In genomic region chr11:76208829-76209670, GRCh38 we compare ENCODE assay signal across 8 cellular contexts. TPM values are rescaled to one million over a fixed set of nuclear protein-coding genes. Genes with fewer than 3 reads are reported as not detected.
DNase-seq lines count a peak whose midpoint lies in the region; ATAC-seq, FAIRE-seq and TF ChIP-seq lines count a peak whose summit lies in the region.

No MANE protein-coding gene starts in this region.

- H3K18ac ChIP-seq in H1 (ENCODE audit: extremely low read depth, low read length) = no peak overlapping the region

- no peak overlapping the region for H4K91ac ChIP-seq in H1 (replicated peaks; ENCODE audit: insufficient read length, low read length)

- CTCF ChIA-PET in activated CD8-positive, alpha-beta T cell treated with anti-CD3 and anti-CD28 coated beads for 36 hours (lab: Charles Lee) = interaction anchor here (0.5 to 6.5 kb wide), 51 partner anchors 11 to 657 kb away, joined by 3 to 214 read pairs (median 8); partner anchors contain the start of genes EMSY and GVQW3
- CTCF ChIA-PET in H1 (lab: Charles Lee; ENCODE audit: partially characterized antibody) = interaction anchor here (0.7 to 9.1 kb wide), 45 partner anchors 9 to 849 kb away, joined by 3 to 252 read pairs (median 8); partner anchors contain the start of gene EMSY

- intact Hi-C loops in activated CD8-positive, alpha-beta T cell treated with anti-CD3 and anti-CD28 coated beads for 36 hours (cut with micrococcal nuclease) = no loop called here

- H2BK120ac ChIP-seq in H1 (replicated peaks; ENCODE audit: low read depth, low read length) = no peak overlapping the region

- H3K4me1 ChIP-seq in GM23338 (ENCODE audit: insufficient read depth) (peaks cover 25% of the 10 kb centered on the region; the same call in 1 of the 2 replicates), H1 (replicated peaks in 1 of 4; ENCODE audit: control insufficient read depth in 3 of 4, insufficient read depth in 4 of 4, low read length in 3 of 4) (peaks cover 7 to 43% (median 20%) of the 10 kb centered on the region in 4 experiments), mesodermal cell (ENCODE audit: control insufficient read depth, insufficient read depth, low read length, poor library complexity, severe bottlenecking) (peaks cover 15% of the 10 kb centered on the region)

- peaks cover 92% of the 10 kb centered on the region for H3K27me3 ChIP-seq in GM23338 (ENCODE audit: insufficient read depth)
- peaks cover 77 to 94% (median 85%) of the 10 kb centered on the region in 4 experiments for H3K27me3 ChIP-seq in H1 (replicated peaks in 1 of 4; ENCODE audit: control insufficient read depth in 3 of 4, extremely low read depth in 1 of 4, insufficient read depth in 3 of 4, low read length in 3 of 4)

- no peak overlapping the region for H3K56ac ChIP-seq in H1 (replicated peaks; ENCODE audit: insufficient read length, low read depth, low read length)

- no peak overlapping the region for H3K27ac Mint-ChIP-seq in GM23338
- no peak overlapping the region for H3K27ac Mint-ChIP-seq in activated CD8-positive, alpha-beta T cell treated with anti-CD3 and anti-CD28 coated beads for 36 hours

- H3K4me3 ChIP-seq in GM23338 (peak overlapping the region; percentile 72), H1 (ENCODE audit: extremely low read depth in 1 of 4, insufficient read depth in 2 of 4, low read depth in 3 of 4, low read length in 4 of 4) (peak overlapping the region; percentile 30 to 62 (median 56)), mesodermal cell (ENCODE audit: extremely low read depth, insufficient read depth, low read length, poor library complexity, severe bottlenecking) (peak overlapping the region; percentile 58)

- no peak overlapping the region for H3K27ac ChIP-seq in GM23338 (ENCODE audit: low read depth)
- H3K27ac ChIP-seq in H1 (ENCODE audit: low read depth, low read length) = no peak overlapping the region
- no peak overlapping the region for H3K27ac ChIP-seq in mesodermal cell (ENCODE audit: low read depth, low read length, severe bottlenecking)

- H3F3A ChIP-seq in GM23338 (replicated peaks; ENCODE audit: low read depth) = no peaks in the 10 kb centered on the region

- POLR2A ChIA-PET in activated CD8-positive, alpha-beta T cell treated with anti-CD3 and anti-CD28 coated beads for 36 hours (lab: Charles Lee) = interaction anchor here (0.7 to 5.9 kb wide), 4 partner anchors 23 to 322 kb away, joined by 3 to 39 read pairs (median 4); no protein-coding TSS in a partner anchor
- POLR2A ChIA-PET in H1 (lab: Charles Lee; ENCODE audit: partially characterized antibody) = interaction anchor here (0.7 to 7.2 kb wide), 6 partner anchors 14 to 109 kb away, joined by 3 to 39 read pairs (median 4); no protein-coding TSS in a partner anchor

- H2AK5ac ChIP-seq in H1 (ENCODE audit: low read depth, low read length) = no peak overlapping the region

- H2BK5ac ChIP-seq in H1 (ENCODE audit: low read depth, low read length) = no peak overlapping the region

- peak overlapping the region; percentile 70 for H3K4me3 Mint-ChIP-seq in GM23338
- peak overlapping the region; percentile 69 for H3K4me3 Mint-ChIP-seq in activated CD8-positive, alpha-beta T cell treated with anti-CD3 and anti-CD28 coated beads for 36 hours

- H3K79me1 ChIP-seq in H1 (ENCODE audit: low read depth, low read length) = no peaks in the 10 kb centered on the region

- H3K4me2 ChIP-seq in GM23338 = peak overlapping the region; percentile 96
- H3K4me2 ChIP-seq in H1 (ENCODE audit: insufficient read depth in 1 of 2, low read depth in 2 of 2, low read length in 2 of 2) = peak overlapping the region; percentile 75 to 89

- peak; percentile 36 to 56; a peak in 3 of 4 replicates for TF ChIP-seq RAD21 in H1 (IDR thresholded peaks at IDR 0.05 in 1 of 2, conservative IDR thresholded peaks at IDR 0.05 in 1 of 2; ENCODE audit: low read depth in 2 of 2, low read length in 2 of 2)

- DNase-seq in Ammon's horn (ENCODE audit: low spot score) = peak; percentile 46
- DNase-seq in GM23338 (ENCODE audit: low spot score) = peak; percentile 89
- peak; percentile 56 for DNase-seq in NCI-H526 treated with DMSO at 0.1 percent for 48 hours (lab: John Stamatoyannopoulos, UW)
- DNase-seq in activated CD8-positive, alpha-beta T cell treated with anti-CD3 and anti-CD28 coated beads for 36 hours = peak; percentile 82
- peak in 1 of 2 experiments; percentile 93 for DNase-seq in H1 (ENCODE audit: low read depth in 1 of 2, low spot score in 2 of 2)
- DNase-seq in stimulated activated CD8-positive, alpha-beta memory T cell treated with anti-CD3 and anti-CD28 coated beads, Interleukin-15, amount 100 ng/mL, for 24 hours (ENCODE audit: low read depth) = peak; percentile 71

- H3K23me2 ChIP-seq in H1 (ENCODE audit: low read depth, low read length) = peaks cover 32% of the 10 kb centered on the region; the same call in 1 of the 2 replicates

- H3K14ac ChIP-seq in H1 (ENCODE audit: insufficient read length) = no peak overlapping the region

- H3K9me3 Mint-ChIP-seq in GM23338 = no peaks in the 10 kb centered on the region; the same call in 2 of the 3 replicates
- H3K9me3 Mint-ChIP-seq in activated CD8-positive, alpha-beta T cell treated with anti-CD3 and anti-CD28 coated beads for 36 hours = no peaks in the 10 kb centered on the region

- peaks cover 85% of the 10 kb centered on the region for H3K27me3 Mint-ChIP-seq in GM23338 (ENCODE audit: insufficient read depth, low read depth, poor library complexity)
- peaks cover 52% of the 10 kb centered on the region for H3K27me3 Mint-ChIP-seq in activated CD8-positive, alpha-beta T cell treated with anti-CD3 and anti-CD28 coated beads for 36 hours

- H2BK12ac ChIP-seq in H1 (ENCODE audit: low read depth, low read length) = no peak overlapping the region

- no peak overlapping the region for H4K5ac ChIP-seq in H1 (ENCODE audit: insufficient read length, low read depth, low read length)

- no peaks in the 10 kb centered on the region for H3K36me3 Mint-ChIP-seq in GM23338 (ENCODE audit: low read depth)
- H3K36me3 Mint-ChIP-seq in activated CD8-positive, alpha-beta T cell treated with anti-CD3 and anti-CD28 coated beads for 36 hours (ENCODE audit: low read depth) = no peaks in the 10 kb centered on the region

- H3K23ac ChIP-seq in H1 (ENCODE audit: insufficient read length) = no peak overlapping the region

- H3K79me2 ChIP-seq in GM23338 (replicated peaks; ENCODE audit: insufficient read depth) = no peaks in the 10 kb centered on the region
- no peaks in the 10 kb centered on the region for H3K79me2 ChIP-seq in H1 (ENCODE audit: control insufficient read depth in 1 of 2, insufficient read depth in 2 of 2, low read length in 2 of 2)

- H4K20me1 ChIP-seq in GM23338 (replicated peaks; ENCODE audit: insufficient read depth) (peaks cover 2% of the 10 kb centered on the region; the same call in 1 of the 2 replicates), H1 (replicated peaks in 1 of 2; ENCODE audit: control insufficient read depth in 1 of 2, insufficient read depth in 2 of 2, low read length in 2 of 2) (peaks cover 8 to 11% of the 10 kb centered on the region in 2 experiments)

- WGBS in H1 (ENCODE audit: extremely low coverage in 1 of 2, insufficient coverage in 1 of 2, insufficient read length in 1 of 2, insufficient replicate concordance in 2 of 2, low coverage in 1 of 2, low lambda C conversion rate in 2 of 2, missing lambda C conversion rate in 1 of 2), 2 experiments = 4% methylated on average over 72 of the region's 94 CpGs; no CpG with 5 or more reads in 1 of the 2 experiments
- WGBS in mesodermal cell (ENCODE audit: insufficient coverage in 2 of 2), 2 experiments = 0 to 1% methylated on average over 76 to 79 of the region's 94 CpGs

- no peak for FAIRE-seq in H1 (lab: Jason Lieb, UNC)

- no peak for TF ChIP-seq POLR2A in H1 (IDR thresholded peaks at IDR 0.05; ENCODE audit: control extremely low read depth in 1 of 2, low read depth in 2 of 2, low read length in 2 of 2)

- peak; percentile 77 to 83 for TF ChIP-seq CTCF in GM23338 (conservative IDR thresholded peaks at IDR 0.05; ENCODE audit: low read depth in 2 of 2)
- TF ChIP-seq CTCF in activated CD8-positive, alpha-beta T cell treated with anti-CD3 and anti-CD28 coated beads for 36 hours (IDR thresholded peaks at IDR 0.05) = peak; percentile 94
- peak; percentile 76 to 80 (median 79) for TF ChIP-seq CTCF in H1 (IDR thresholded peaks at IDR 0.05; ENCODE audit: control extremely low read depth in 1 of 3, insufficient read depth in 1 of 3, low read depth in 1 of 3, low read length in 3 of 3)

- no peak overlapping the region for H2BK15ac ChIP-seq in H1 (ENCODE audit: low read length)

- H3K36me3 ChIP-seq in GM23338 (ENCODE audit: insufficient read depth) (no peaks in the 10 kb centered on the region), H1 (ENCODE audit: control insufficient read depth in 2 of 4, insufficient read depth in 4 of 4, low read length in 3 of 4) (peaks cover 0 to 9% (median 0%) of the 10 kb centered on the region in 4 experiments; a peak in 1 of 8 replicates), mesodermal cell (ENCODE audit: control insufficient read depth, insufficient read depth, low read length) (no peaks in the 10 kb centered on the region)

- no peak for TF ChIP-seq EP300 in H1 (IDR thresholded peaks at IDR 0.05; ENCODE audit: borderline replicate concordance in 1 of 2, low read depth in 2 of 2, low read length in 2 of 2)

- no peak overlapping the region for H2BK20ac ChIP-seq in H1 (ENCODE audit: low read length)

- no peak overlapping the region; the same call in none of the 2 replicates for H4K8ac ChIP-seq in H1 (ENCODE audit: extremely low read depth, insufficient read depth, low read length)

- peak; percentile 28 for ATAC-seq in GM23338
- ATAC-seq in activated CD8-positive, alpha-beta T cell treated with anti-CD3 and anti-CD28 coated beads for 36 hours = peak; percentile 71
- ATAC-seq in HG02970 (IDR thresholded peaks at IDR 0.05; ENCODE audit: low FRiP score, unreplicated experiment) = no peak

- H2AFZ ChIP-seq in GM23338 (peak overlapping the region; percentile 98), H1 (ENCODE audit: low read length) (no peak overlapping the region)

- H3K9ac ChIP-seq in H1 (replicated peaks in 1 of 4; ENCODE audit: extremely low read depth in 1 of 4, low read depth in 3 of 4, low read length in 3 of 4) = peak overlapping the region in 1 of 4 experiments; percentile 58; a peak in 1 of 7 replicates

- no peaks in the 10 kb centered on the region for H3K9me2 ChIP-seq in GM23338 (ENCODE audit: insufficient read depth)

- H3K4ac ChIP-seq in H1 (replicated peaks; ENCODE audit: insufficient read length, low read depth, low read length) = no peak overlapping the region

- no peaks in the 10 kb centered on the region; a peak in 1 of 4 replicates for H3K9me3 ChIP-seq in H1 (ENCODE audit: insufficient read depth in 2 of 2, low read depth in 1 of 2, low read length in 1 of 2)
- no peaks in the 10 kb centered on the region for H3K9me3 ChIP-seq in mesodermal cell (ENCODE audit: control insufficient read depth, low read length)

- H3K4me1 Mint-ChIP-seq in GM23338 = peaks cover 27% of the 10 kb centered on the region
- H3K4me1 Mint-ChIP-seq in activated CD8-positive, alpha-beta T cell treated with anti-CD3 and anti-CD28 coated beads for 36 hours (ENCODE audit: low read depth) = peaks cover 11% of the 10 kb centered on the region

RNA-seq across cellular contexts. Expression of gene WNT11, which starts 2.7 kb away (rescaled TPM):
- 0.56 and 3.0 TPM in 2 replicates for total RNA-seq in GM23338 (2014; rRNA removed; shearing (Covaris generic))
- polyA plus RNA-seq in GM23338 (2016; fragmentation: Nextera tagmentation; extraction: Ambion mirVana) (0.44 TPM in 1 of 2 replicates, not detected in the other), H1 (2011; rRNA removed) (0.11 and 0.22 TPM in 2 replicates)
- under 1 TPM; 0.32 to 0.43 TPM for total RNA-seq in activated CD8-positive, alpha-beta T cell treated with anti-CD3 and anti-CD28 coated beads for 36 hours
- 0.45 TPM in 1 of 2 replicates, not detected in the other for total RNA-seq in H1 (2021; fragmentation: NEBNext Ultra II Directional; extraction: Animal tissue kit (Norgen Biotek cat#: 25700))
- 0.16 TPM for polyA plus RNA-seq in H1 (2011; cell fraction: cytosol; rRNA removed)
- polyA plus RNA-seq in H1 (2011; cell fraction: nucleus; rRNA removed) = 0.14 TPM
- 0.08 to 0.16 TPM (median 0.09 TPM) in 3 of 4 replicates, not detected in the other for polyA plus RNA-seq in H1 (2012, experiment 1 of 2)
- not detected for polyA plus RNA-seq in H1 (2012, experiment 2 of 2)
- 0.10 TPM for polyA plus RNA-seq in H1 (2013, experiment 1 of 2)
- polyA plus RNA-seq in H1 (2013, experiment 2 of 2) = 0.15 TPM
- not detected in 2 replicates for polyA minus RNA-seq in H1 (2011; rRNA and poly(A)+ RNA removed)
- polyA minus RNA-seq in H1 (2011; cell fraction: cytosol; rRNA and poly(A)+ RNA removed) = not detected
- not detected for polyA minus RNA-seq in H1 (2011; cell fraction: nucleus; rRNA and poly(A)+ RNA removed)
- 11.6 TPM for polyA plus RNA-seq in mesodermal cell (2013, experiment 1 of 2)
- 11.3 TPM for polyA plus RNA-seq in mesodermal cell (2013, experiment 2 of 2)
